Comparison of ENCODE assay signal across 8 cellular contexts in genomic region chr18:77765468-77765867, GRCh38.
DNase-seq lines count a peak whose midpoint lies in the region; ATAC-seq, FAIRE-seq and TF ChIP-seq lines count a peak whose summit lies in the region.

No MANE protein-coding gene starts in this region.

- TF ChIP-seq CTCF in epithelial cell of proximal tubule (conservative IDR thresholded peaks at IDR 0.05; ENCODE audit: low read depth, low read length) (peak; percentile 54), testis (IDR thresholded peaks at IDR 0.05) (no peak)

- peaks cover 4% of the 10 kb centered on the region for H3K9me3 Mint-ChIP-seq in activated T-cell treated with anti-CD3 and anti-CD28 coated beads, Interleukin-2, amount 50 U/mL, for 4 hours

- in situ Hi-C loops in ACHN (cut with HindIII; ENCODE audit: low pct_ligation_motif_present, low pct_unique_long_range_greater_than_20kb, low sequenced_read_pairs), result no loop called here

- intact Hi-C loops in testis (cut with DNase I; ENCODE audit: low total_unique reads), result no loop called here

- H3K4me1 ChIP-seq in testis, result no peaks in the 10 kb centered on the region

- 4 to 8% methylated on average over 9 of the region's 9 CpGs for WGBS in testis, 2 donors

- H3K27me3 ChIP-seq in testis, result no peaks in the 10 kb centered on the region

- FAIRE-seq in RCC 7860 (lab: Jason Lieb, UNC), result no peak

- H3K4me1 Mint-ChIP-seq in activated T-cell treated with anti-CD3 and anti-CD28 coated beads, Interleukin-2, amount 50 U/mL, for 4 hours (ENCODE audit: low read depth), result peaks cover 3% of the 10 kb centered on the region

- H3K4me3 ChIP-seq in epithelial cell of proximal tubule (ENCODE audit: low read depth, low read length), result no peak overlapping the region
- no peak overlapping the region for H3K4me3 ChIP-seq in testis

- peaks cover 11% of the 10 kb centered on the region for H3K27me3 Mint-ChIP-seq in activated T-cell treated with anti-CD3 and anti-CD28 coated beads, Interleukin-2, amount 50 U/mL, for 4 hours (ENCODE audit: low read depth)

- H3K9me3 ChIP-seq in testis, result no peaks in the 10 kb centered on the region

- H3K36me3 ChIP-seq in testis (ENCODE audit: low read depth, missing control alignments), result no peaks in the 10 kb centered on the region

- H3K27ac ChIP-seq in testis, result no peak overlapping the region

- H3K4me3 Mint-ChIP-seq in activated T-cell treated with anti-CD3 and anti-CD28 coated beads, Interleukin-2, amount 50 U/mL, for 4 hours, result no peak overlapping the region

- no peak for TF ChIP-seq POLR2A in testis (IDR thresholded peaks at IDR 0.05)

- DNase-seq in ACHN (peak; percentile 23), H4 (ENCODE audit: low spot score) (peak; percentile 68), NCI-H510A (lab: John Stamatoyannopoulos, UW) (peak; percentile 74), epithelial cell of proximal tubule (ENCODE audit: low read depth) (no peak), testis (peak; percentile 60), RCC 7860 (ENCODE audit: low spot score) (no peak)
- DNase-seq in activated T-cell treated with anti-CD3 and anti-CD28 coated beads, Interleukin-2, amount 50 U/mL, for 4 hours, result no peak

- no peak for ATAC-seq in HG02885 (IDR thresholded peaks at IDR 0.05; ENCODE audit: poor library complexity, unreplicated experiment)
- no peak for ATAC-seq in activated T-cell treated with anti-CD3 and anti-CD28 coated beads, Interleukin-2, amount 50 U/mL, for 4 hours

- H3K36me3 Mint-ChIP-seq in activated T-cell treated with anti-CD3 and anti-CD28 coated beads, Interleukin-2, amount 50 U/mL, for 4 hours (ENCODE audit: insufficient read depth), result no peaks in the 10 kb centered on the region

Comparison
In these comparisons a context has a peak if more than half of its experiments do, and no peak if none do; other contexts are left out.
1. DNase-seq: peak in ACHN (single experiment), H4 (single experiment), NCI-H510A (single experiment) and testis (single experiment); none in epithelial cell of proximal tubule (single experiment), RCC 7860 (single experiment) and activated T-cell treated with anti-CD3 and anti-CD28 coated beads, Interleukin-2, amount 50 U/mL, for 4 hours (single experiment).